ENCODE assay signal across 1 cellular context in genomic region chr2:62725712-62726055, GRCh38.
TF ChIP-seq lines count a peak whose summit lies in the region.

No MANE protein-coding gene starts in this region.

TF ChIP-seq in GM23338, 12 proteins besides CTCF, POLR2A, EP300 and RAD21 (continued from another document):
- TF ChIP-seq ZNF462 (CRISPR knock-in tag; IDR thresholded peaks at IDR 0.05) (no peak), CREB1 (CRISPR knock-in tag; IDR thresholded peaks at IDR 0.05; ENCODE audit: low read depth) (no peak), JUNB (IDR thresholded peaks at IDR 0.05; ENCODE audit: unreplicated experiment) (no peak), REST (IDR thresholded peaks at IDR 0.05; ENCODE audit: unreplicated experiment) (no peak), STAT1 (IDR thresholded peaks at IDR 0.05; ENCODE audit: unreplicated experiment) (no peak), ZNF331 (CRISPR knock-in tag; IDR thresholded peaks at IDR 0.05; ENCODE audit: low read depth) (no peak), EZH2phosphoT487 (IDR thresholded peaks at IDR 0.05; ENCODE audit: unreplicated experiment) (no peak), ZNF114 (CRISPR knock-in tag; IDR thresholded peaks at IDR 0.05) (no peak)
